ENCODE assay signal across 1 cellular context in the genomic region with DNA sequence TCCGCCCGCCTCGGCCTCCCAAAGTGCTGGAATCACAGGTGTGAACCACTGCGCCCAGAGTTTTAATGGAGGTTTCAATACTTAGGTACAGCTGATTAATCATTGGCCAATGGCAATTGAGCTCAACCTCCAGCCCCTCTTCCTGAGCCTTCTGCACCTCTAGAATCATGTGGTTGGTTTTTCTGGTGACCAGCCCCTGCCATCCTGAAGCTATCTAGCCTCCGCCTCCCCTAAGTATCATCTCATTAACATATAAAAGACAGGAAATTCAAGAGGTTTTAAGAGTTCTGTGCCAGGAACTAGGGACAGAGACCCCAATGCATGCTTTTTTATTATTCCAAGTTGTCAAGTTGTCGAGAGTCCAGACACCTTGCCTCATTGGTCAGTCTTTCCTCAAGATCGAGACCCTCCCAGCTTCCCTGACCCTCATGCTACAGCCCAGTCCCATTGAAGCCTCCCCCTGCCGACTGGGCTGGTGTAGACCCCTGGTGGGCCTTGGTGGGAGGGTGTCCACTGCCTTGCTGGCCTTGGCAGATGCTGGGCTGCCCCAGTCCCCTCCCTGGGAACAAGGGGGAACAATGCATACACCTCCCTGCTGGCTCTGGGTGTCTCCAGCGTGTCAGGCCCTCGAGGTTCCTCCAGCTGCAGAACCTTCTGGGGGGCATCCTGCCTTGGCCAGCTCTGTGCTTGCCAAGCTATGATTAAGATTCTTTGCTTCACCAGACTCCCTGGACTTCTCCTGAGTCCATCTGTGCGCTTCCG.
TF ChIP-seq lines count a peak whose summit lies in the region.

No MANE protein-coding gene starts in this region.

TF ChIP-seq in IMR-90, 13 proteins besides CTCF, POLR2A, EP300 and RAD21:
- TF ChIP-seq BHLHE40 (IDR thresholded peaks at IDR 0.05; ENCODE audit: low read depth, low read length): no peak
- TF ChIP-seq SMC3 (IDR thresholded peaks at IDR 0.05; ENCODE audit: low read depth, low read length): no peak
- TF ChIP-seq, protein P1, sequence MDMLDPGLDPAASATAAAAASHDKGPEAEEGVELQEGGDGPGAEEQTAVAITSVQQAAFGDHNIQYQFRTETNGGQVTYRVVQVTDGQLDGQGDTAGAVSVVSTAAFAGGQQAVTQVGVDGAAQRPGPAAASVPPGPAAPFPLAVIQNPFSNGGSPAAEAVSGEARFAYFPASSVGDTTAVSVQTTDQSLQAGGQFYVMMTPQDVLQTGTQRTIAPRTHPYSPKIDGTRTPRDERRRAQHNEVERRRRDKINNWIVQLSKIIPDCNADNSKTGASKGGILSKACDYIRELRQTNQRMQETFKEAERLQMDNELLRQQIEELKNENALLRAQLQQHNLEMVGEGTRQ (IDR thresholded peaks at IDR 0.05; ENCODE audit: low read depth, low read length): no peak
- TF ChIP-seq NFE2L2 (IDR thresholded peaks at IDR 0.05; ENCODE audit: low read depth, low read length): no peak
- no peak for TF ChIP-seq CHD1 (IDR thresholded peaks at IDR 0.05; ENCODE audit: low read depth, low read length)
- TF ChIP-seq, protein P2, sequence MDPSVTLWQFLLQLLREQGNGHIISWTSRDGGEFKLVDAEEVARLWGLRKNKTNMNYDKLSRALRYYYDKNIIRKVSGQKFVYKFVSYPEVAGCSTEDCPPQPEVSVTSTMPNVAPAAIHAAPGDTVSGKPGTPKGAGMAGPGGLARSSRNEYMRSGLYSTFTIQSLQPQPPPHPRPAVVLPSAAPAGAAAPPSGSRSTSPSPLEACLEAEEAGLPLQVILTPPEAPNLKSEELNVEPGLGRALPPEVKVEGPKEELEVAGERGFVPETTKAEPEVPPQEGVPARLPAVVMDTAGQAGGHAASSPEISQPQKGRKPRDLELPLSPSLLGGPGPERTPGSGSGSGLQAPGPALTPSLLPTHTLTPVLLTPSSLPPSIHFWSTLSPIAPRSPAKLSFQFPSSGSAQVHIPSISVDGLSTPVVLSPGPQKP (IDR thresholded peaks at IDR 0.05; ENCODE audit: borderline replicate concordance, low read depth, low read length): no peak
- TF ChIP-seq MAZ (IDR thresholded peaks at IDR 0.05; ENCODE audit: borderline replicate concordance, low read depth, low read length): no peak
- TF ChIP-seq MAFK (IDR thresholded peaks at IDR 0.05; ENCODE audit: low read depth, low read length): no peak
- TF ChIP-seq MXI1 (IDR thresholded peaks at IDR 0.05; ENCODE audit: borderline replicate concordance, low read depth, low read length): no peak
- TF ChIP-seq RCOR1 (IDR thresholded peaks at IDR 0.05; ENCODE audit: insufficient replicate concordance, low read length): no peak
- no peak for TF ChIP-seq RFX5 (IDR thresholded peaks at IDR 0.05; ENCODE audit: low read depth, low read length)
- TF ChIP-seq CEBPB (IDR thresholded peaks at IDR 0.05; ENCODE audit: low read depth, low read length): no peak
